25 cellular contexts compared by ENCODE assay signal in genomic region chr3:43793648-43794372, GRCh38.
"Had no signal": no experiment of that assay in that cellular context is flagged by ENCODE, and none has a peak within 500 bp of the region (broad histone marks: within the 10 kb centered on the region; RNA-seq: fewer than 3 reads in every experiment).

No MANE protein-coding gene starts in this region.

- H3K36me3 ChIP-seq: colonic mucosa, gastrocnemius medialis, left ventricle myocardium inferior, neural progenitor cell, spleen, tibial nerve had no signal

- H3K9me3 ChIP-seq: colonic mucosa, gastrocnemius medialis, psoas muscle, spleen, testis had no signal

- H3K4me3 ChIP-seq: colonic mucosa, gastrocnemius medialis, left ventricle myocardium inferior, lung, neural progenitor cell, psoas muscle, spleen, testis, tibial nerve had no signal

- H3K27ac ChIP-seq: colonic mucosa, gastrocnemius medialis, left ventricle myocardium inferior, neural progenitor cell, psoas muscle, testis, tibial nerve had no signal

- H3K4me1 ChIP-seq: colonic mucosa, gastrocnemius medialis, left ventricle myocardium inferior, neural progenitor cell, psoas muscle, testis, tibial nerve had no signal

- H3K27me3 ChIP-seq: colonic mucosa, gastrocnemius medialis, neural progenitor cell, spleen, testis, tibial nerve had no signal

- H3K4me2 ChIP-seq: neural progenitor cell had no signal

- H2AFZ ChIP-seq: neural progenitor cell had no signal

- ATAC-seq: gastrocnemius medialis; left cardiac atrium; psoas muscle; sciatic nerve; stimulated activated memory B cell treated with anti-CD40 and anti-IgM and Interleukin-4, amounts not matched to agents 10 μg/mL and 1 μg/mL and 100 μg/mL, for 72 hours had no signal

- DNase-seq: colonic mucosa; dermis blood vessel endothelial cell; effector CD4-positive, alpha-beta T cell; endodermal cell; gastrocnemius medialis; glutamatergic neuron; immature natural killer cell; kidney; left cardiac atrium; left ventricle myocardium inferior; mesenchymal stem cell; midbrain; occipital lobe; psoas muscle; retina; spleen; stimulated activated CD4-positive, alpha-beta T cell treated with anti-CD3 and anti-CD28 coated beads, Interleukin-15, amount 100 ng/mL, for 24 hours; stimulated activated CD4-positive, alpha-beta T cell treated with anti-CD3 and anti-CD28 coated beads, Interleukin-1b, Interleukin-23, amount 100 ng/mL, for 48 hours; stimulated activated CD4-positive, alpha-beta T cell treated with anti-CD3 and anti-CD28 coated beads, Interleukin-4, amount 100 ng/mL, for 24 hours; testis had no signal
